In the genomic region with DNA sequence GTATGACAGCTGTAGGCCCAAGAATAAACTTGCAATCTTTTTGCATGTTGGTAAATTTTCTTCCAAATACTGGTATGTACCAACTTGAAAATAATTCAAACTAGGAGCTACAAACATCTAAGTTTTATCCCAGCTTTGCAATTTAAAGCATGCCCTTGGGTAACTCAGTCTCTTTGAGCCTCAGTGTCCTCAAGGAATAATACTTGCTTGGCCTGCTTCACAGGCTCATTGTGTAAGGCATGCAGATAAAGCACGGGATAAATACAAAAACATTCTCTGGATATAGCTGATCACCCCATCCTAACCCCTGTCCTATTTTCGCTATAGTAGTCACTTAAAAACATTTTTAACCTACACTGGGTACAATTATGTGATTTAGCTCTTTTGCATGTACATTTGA, we compare ENCODE assay signal across 27 cellular contexts.
"Had no signal": no experiment of that assay in that cellular context is flagged by ENCODE, and none has a peak within 500 bp of the region (broad histone marks: within the 10 kb centered on the region; RNA-seq: fewer than 3 reads in every experiment).

No MANE protein-coding gene starts in this region.

- H3K27me3 Mint-ChIP-seq: stimulated activated memory B cell treated with anti-CD40 and anti-IgM and Interleukin-4, amounts not matched to agents 10 μg/mL and 1 μg/mL and 100 μg/mL, for 72 hours; stimulated activated naive B cell treated with anti-CD40 and anti-IgM and Interleukin-4, amounts not matched to agents 10 μg/mL and 1 μg/mL and 100 μg/mL, for 72 hours; stimulated activated naive CD8-positive, alpha-beta T cell treated with anti-CD3 and anti-CD28 coated beads, Interleukin-15, amount 100 ng/mL, for 72 hours; stimulated activated naive CD8-positive, alpha-beta T cell treated with anti-CD3 and anti-CD28 coated beads, Interleukin-15, Interleukin-2, amounts not matched to agents 100 ng/mL and 50 ng/mL, for 24 hours; type B pancreatic cell had no signal

- H3K9me3 ChIP-seq: stomach, suprapubic skin, testis, thoracic aorta, thyroid gland, tibial artery, tibial nerve, transverse colon, upper lobe of left lung, upper lobe of right lung, uterus, vagina had no signal

- DNase-seq: stimulated activated CD4-positive, alpha-beta T cell treated with anti-CD3 and anti-CD28 coated beads, Interleukin-2, amount 100 ng/mL, for 48 hours; stimulated activated CD4-positive, alpha-beta T cell treated with anti-CD3 and anti-CD28 coated beads, Interleukin-4, amount 100 ng/mL, for 1 hour; stimulated activated CD4-positive, alpha-beta T cell treated with anti-CD3 and anti-CD28 coated beads, Interleukin-4, amount 100 ng/mL, for 24 hours; stimulated activated CD4-positive, alpha-beta T cell treated with anti-CD3 and anti-CD28 coated beads, Interleukin-4, amount 100 ng/mL, for 4 hours; stimulated activated CD8-positive, alpha-beta memory T cell treated with anti-CD3 and anti-CD28 coated beads, Interleukin-4, amount 100 ng/mL, for 48 hours; stimulated activated naive B cell treated with anti-CD40 and anti-IgM and Interleukin-4, amounts not matched to agents 10 μg/mL and 1 μg/mL and 100 μg/mL, for 72 hours; stimulated activated naive CD4-positive, alpha-beta T cell; stimulated activated naive CD4-positive, alpha-beta T cell treated with Interleukin-2 at 50 U/mL for 16 hours; stimulated activated naive CD8-positive, alpha-beta T cell treated with anti-CD3 and anti-CD28 coated beads, Interleukin-15, amount 100 ng/mL, for 72 hours; stimulated activated naive CD8-positive, alpha-beta T cell treated with anti-CD3 and anti-CD28 coated beads, Interleukin-15, Interleukin-2, amounts not matched to agents 100 U/mL and 50 U/mL, for 24 hours; stomach; substantia nigra; testis; thyroid gland; tibial artery; transverse colon; upper lobe of left lung; upper lobe of right lung; uterus had no signal

- H3K4me3 Mint-ChIP-seq: stimulated activated effector memory CD8-positive, alpha-beta T cell treated with anti-CD3 and anti-CD28 coated beads, Interleukin-12 subunit alpha, Interleukin-12 subunit beta, amount 100 ng/mL, for 72 hours; stimulated activated memory B cell treated with anti-CD40 and anti-IgM and Interleukin-4, amounts not matched to agents 10 μg/mL and 1 μg/mL and 100 μg/mL, for 72 hours; stimulated activated naive B cell treated with anti-CD40 and anti-IgM and Interleukin-4, amounts not matched to agents 10 μg/mL and 1 μg/mL and 100 μg/mL, for 72 hours; stimulated activated naive CD8-positive, alpha-beta T cell treated with anti-CD3 and anti-CD28 coated beads, Interleukin-15, amount 100 ng/mL, for 72 hours; stimulated activated naive CD8-positive, alpha-beta T cell treated with anti-CD3 and anti-CD28 coated beads, Interleukin-15, Interleukin-2, amounts not matched to agents 100 ng/mL and 50 ng/mL, for 24 hours; type B pancreatic cell had no signal

- H3K4me1 Mint-ChIP-seq: stimulated activated effector memory CD8-positive, alpha-beta T cell treated with anti-CD3 and anti-CD28 coated beads, Interleukin-12 subunit alpha, Interleukin-12 subunit beta, amount 100 ng/mL, for 72 hours had no signal

- H3K27ac Mint-ChIP-seq: stimulated activated effector memory CD8-positive, alpha-beta T cell treated with anti-CD3 and anti-CD28 coated beads, Interleukin-12 subunit alpha, Interleukin-12 subunit beta, amount 100 ng/mL, for 72 hours; stimulated activated memory B cell treated with anti-CD40 and anti-IgM and Interleukin-4, amounts not matched to agents 10 μg/mL and 1 μg/mL and 100 μg/mL, for 72 hours; stimulated activated naive CD8-positive, alpha-beta T cell treated with anti-CD3 and anti-CD28 coated beads, Interleukin-15, Interleukin-2, amounts not matched to agents 100 ng/mL and 50 ng/mL, for 24 hours; type B pancreatic cell had no signal

- H3K36me3 ChIP-seq: uterus had no signal

- H3K4me3 ChIP-seq: stomach, suprapubic skin, testis, thoracic aorta, thyroid gland, tibial artery, tibial nerve, transverse colon, upper lobe of left lung, upper lobe of right lung, uterus, vagina had no signal

- H3K4me1 ChIP-seq: stomach, suprapubic skin, testis, tibial nerve, transverse colon, uterus, vagina had no signal

- ATAC-seq: stimulated activated effector memory CD8-positive, alpha-beta T cell treated with anti-CD3 and anti-CD28 coated beads, Interleukin-12 subunit alpha, Interleukin-12 subunit beta, amount 100 ng/mL, for 72 hours; stimulated activated memory B cell treated with anti-CD40 and anti-IgM and Interleukin-4, amounts not matched to agents 10 μg/mL and 1 μg/mL and 100 μg/mL, for 72 hours; stimulated activated naive B cell treated with anti-CD40 and anti-IgM and Interleukin-4, amounts not matched to agents 10 μg/mL and 1 μg/mL and 100 μg/mL, for 72 hours; stimulated activated naive CD8-positive, alpha-beta T cell treated with anti-CD3 and anti-CD28 coated beads, Interleukin-15, amount 100 ng/mL, for 72 hours; stimulated activated naive CD8-positive, alpha-beta T cell treated with anti-CD3 and anti-CD28 coated beads, Interleukin-15, Interleukin-2, amounts not matched to agents 100 U/mL and 50 U/mL, for 24 hours; upper lobe of right lung had no signal

- H3K9me3 Mint-ChIP-seq: stimulated activated effector memory CD8-positive, alpha-beta T cell treated with anti-CD3 and anti-CD28 coated beads, Interleukin-12 subunit alpha, Interleukin-12 subunit beta, amount 100 ng/mL, for 72 hours; stimulated activated memory B cell treated with anti-CD40 and anti-IgM and Interleukin-4, amounts not matched to agents 10 μg/mL and 1 μg/mL and 100 μg/mL, for 72 hours; stimulated activated naive B cell treated with anti-CD40 and anti-IgM and Interleukin-4, amounts not matched to agents 10 μg/mL and 1 μg/mL and 100 μg/mL, for 72 hours; stimulated activated naive CD8-positive, alpha-beta T cell treated with anti-CD3 and anti-CD28 coated beads, Interleukin-15, amount 100 ng/mL, for 72 hours; stimulated activated naive CD8-positive, alpha-beta T cell treated with anti-CD3 and anti-CD28 coated beads, Interleukin-15, Interleukin-2, amounts not matched to agents 100 ng/mL and 50 ng/mL, for 24 hours; type B pancreatic cell had no signal

- H3K27ac ChIP-seq: stomach, suprapubic skin, testis, thoracic aorta, thyroid gland, tibial artery, tibial nerve, transverse colon, uterus, vagina had no signal

- H3K27me3 ChIP-seq: stomach, suprapubic skin, testis, thyroid gland, tibial artery, tibial nerve, transverse colon, upper lobe of left lung, upper lobe of right lung, uterus, vagina had no signal
